In genomic region chr3:10948326-10948725, GRCh38 we compare ENCODE assay signal across 28 cellular contexts. TPM values are rescaled to one million over a fixed set of nuclear protein-coding genes. Genes with fewer than 3 reads are reported as not detected.
"Had no signal": no experiment of that assay in that cellular context is flagged by ENCODE, and none has a peak within 500 bp of the region (broad histone marks: within the 10 kb centered on the region; RNA-seq: fewer than 3 reads in every experiment).

No MANE protein-coding gene starts in this region.

- ATAC-seq: natural killer cell; right lobe of liver; stimulated activated memory B cell treated with anti-CD40 and anti-IgM and Interleukin-4, amounts not matched to agents 10 μg/mL and 1 μg/mL and 100 μg/mL, for 72 hours; stimulated activated naive CD8-positive, alpha-beta T cell treated with anti-CD3 and anti-CD28 coated beads, Interleukin-15, amount 100 ng/mL, for 72 hours; upper lobe of right lung had no signal

- H3K4me3 ChIP-seq: heart right ventricle, hepatocyte, left ventricle myocardium inferior, lung, neural progenitor cell, ovary, right atrium auricular region, right lobe of liver, smooth muscle cell, thoracic aorta, tibial artery, upper lobe of right lung had no signal

- H3K27me3 ChIP-seq: neural progenitor cell, ovary, right atrium auricular region, right lobe of liver, upper lobe of right lung had no signal

- H3K27ac ChIP-seq: heart right ventricle, hepatocyte, left ventricle myocardium inferior, neural progenitor cell, ovary, right atrium auricular region, right lobe of liver, thoracic aorta, tibial artery, upper lobe of right lung had no signal

- DNase-seq: heart right ventricle; kidney glomerular epithelial cell; left ventricle myocardium inferior; mesendoderm; naive B cell; natural killer cell; nephron progenitor cell; ovary; stimulated activated CD4-positive, alpha-beta T cell treated with anti-CD3 and anti-CD28 coated beads, Interleukin-1b, Interleukin-23, amount 100 ng/mL, for 48 hours; stimulated activated CD4-positive, alpha-beta T cell treated with anti-CD3 and anti-CD28 coated beads, Interleukin-2, amount 100 ng/mL, for 48 hours; stimulated activated CD4-positive, alpha-beta T cell treated with anti-CD3 and anti-CD28 coated beads, Interleukin-4, amount 100 ng/mL, for 4 hours; stimulated activated CD8-positive, alpha-beta memory T cell treated with anti-CD3 and anti-CD28 coated beads, Interleukin-4, amount 100 ng/mL, for 48 hours; stimulated activated naive CD4-positive, alpha-beta T cell treated with Interleukin-2 at 50 U/mL for 16 hours; stimulated activated naive CD8-positive, alpha-beta T cell treated with anti-CD3 and anti-CD28 coated beads, Interleukin-15, amount 100 ng/mL, for 72 hours; tibial artery; trophoblast cell; upper lobe of right lung had no signal

RNA-seq across cellular contexts. Expression of gene SLC6A1, which starts 44.2 kb away (rescaled TPM):
- total RNA-seq: mesothelial cell of epicardium, natural killer cell, progenitor cell of endocrine pancreas, renal cortical epithelial cell had no signal
